ENCODE assay signal across 1 cellular context in the genomic region with DNA sequence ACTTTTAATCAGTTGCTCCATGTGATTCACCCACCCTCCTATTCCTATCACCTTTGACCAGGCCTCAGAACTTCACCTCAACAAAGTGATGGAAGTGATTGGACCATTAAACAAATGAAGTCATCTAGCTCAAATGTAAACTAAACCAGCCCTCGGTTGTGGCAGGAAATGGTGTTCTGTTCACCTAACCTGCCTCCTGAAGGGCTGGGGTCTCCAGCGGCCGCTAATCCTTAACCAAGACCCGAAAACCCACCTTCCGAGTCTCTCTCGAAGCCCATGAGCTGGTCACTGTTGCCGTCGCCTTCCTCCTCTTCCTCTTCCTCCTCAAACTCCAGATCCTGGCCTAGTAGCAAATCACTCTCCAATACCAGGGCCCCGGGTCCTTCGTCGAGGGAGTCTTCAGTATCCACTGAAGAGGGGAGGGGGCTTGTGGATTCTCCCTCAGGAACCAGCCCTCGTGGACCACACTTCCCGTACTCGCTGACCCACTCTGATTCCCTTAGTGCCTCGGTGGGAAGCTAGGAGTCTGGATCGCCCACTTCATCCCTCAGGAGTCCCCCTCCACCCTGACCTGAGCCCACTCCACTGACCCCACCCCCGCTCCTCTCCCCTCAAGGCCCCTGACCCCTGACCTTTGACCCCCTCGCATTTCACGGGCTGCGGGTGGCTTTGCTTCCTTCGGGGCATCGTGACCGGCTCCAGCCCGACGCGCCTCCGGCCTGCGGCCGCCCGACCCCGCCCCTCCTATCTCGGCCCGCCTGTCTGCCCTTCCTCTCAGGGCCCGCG.
TF ChIP-seq lines count a peak whose summit lies in the region.

No MANE protein-coding gene starts in this region.

TF ChIP-seq in HEK293, 187 proteins besides CTCF, POLR2A, EP300 and RAD21 (continued from another document and continues in another):
- TF ChIP-seq, protein P1, sequence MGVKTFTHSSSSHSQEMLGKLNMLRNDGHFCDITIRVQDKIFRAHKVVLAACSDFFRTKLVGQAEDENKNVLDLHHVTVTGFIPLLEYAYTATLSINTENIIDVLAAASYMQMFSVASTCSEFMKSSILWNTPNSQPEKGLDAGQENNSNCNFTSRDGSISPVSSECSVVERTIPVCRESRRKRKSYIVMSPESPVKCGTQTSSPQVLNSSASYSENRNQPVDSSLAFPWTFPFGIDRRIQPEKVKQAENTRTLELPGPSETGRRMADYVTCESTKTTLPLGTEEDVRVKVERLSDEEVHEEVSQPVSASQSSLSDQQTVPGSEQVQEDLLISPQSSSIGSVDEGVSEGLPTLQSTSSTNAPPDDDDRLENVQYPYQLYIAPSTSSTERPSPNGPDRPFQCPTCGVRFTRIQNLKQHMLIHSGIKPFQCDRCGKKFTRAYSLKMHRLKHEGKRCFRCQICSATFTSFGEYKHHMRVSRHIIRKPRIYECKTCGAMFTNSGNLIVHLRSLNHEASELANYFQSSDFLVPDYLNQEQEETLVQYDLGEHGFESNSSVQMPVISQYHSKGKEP (tag by site-specific recombination; IDR thresholded peaks at IDR 0.05) = no peak
- TF ChIP-seq ZNF266 (tag by site-specific recombination; IDR thresholded peaks at IDR 0.05; ENCODE audit: low read depth) = no peak
- TF ChIP-seq ZNF146 (tag by site-specific recombination; IDR thresholded peaks at IDR 0.05) = no peak
- no peak for TF ChIP-seq ZNF791 (tag by site-specific recombination; IDR thresholded peaks at IDR 0.05)
- no peak for TF ChIP-seq ZNF174 (tag by site-specific recombination; IDR thresholded peaks at IDR 0.05)
- TF ChIP-seq ZSCAN23 (tag by site-specific recombination; IDR thresholded peaks at IDR 0.05) = no peak
- no peak for TF ChIP-seq ZNF76 (tag by site-specific recombination; IDR thresholded peaks at IDR 0.05; ENCODE audit: borderline replicate concordance, low read depth)
- TF ChIP-seq HOXD13 (CRISPR knock-in tag; IDR thresholded peaks at IDR 0.05; ENCODE audit: borderline replicate concordance) = no peak
- TF ChIP-seq YY1 (tag by site-specific recombination; IDR thresholded peaks at IDR 0.05) = no peak
- no peak for TF ChIP-seq KLF16 (tag by site-specific recombination; IDR thresholded peaks at IDR 0.05)
- 0 out of 2 replicates have a peak, but pooled peaks have one; percentile 47 for TF ChIP-seq ZFP37 (tag by site-specific recombination; IDR thresholded peaks at IDR 0.05)
- no peak for TF ChIP-seq ZNF19 (tag by site-specific recombination; IDR thresholded peaks at IDR 0.05; ENCODE audit: low read depth)
- no peak for TF ChIP-seq ZNF747 (tag by site-specific recombination; IDR thresholded peaks at IDR 0.05)
- TF ChIP-seq ZBTB17 (tag by site-specific recombination; IDR thresholded peaks at IDR 0.05) = no peak; the same call in 1 of the 2 replicates
- no peak for TF ChIP-seq ZSCAN5A (tag by site-specific recombination; IDR thresholded peaks at IDR 0.05)
- TF ChIP-seq PRDM1 (tag by site-specific recombination; IDR thresholded peaks at IDR 0.05) = no peak
- TF ChIP-seq KLF10 (tag by site-specific recombination; IDR thresholded peaks at IDR 0.05) = no peak
- TF ChIP-seq ZNF843 (tag by site-specific recombination; IDR thresholded peaks at IDR 0.05) = no peak
- TF ChIP-seq ZNF239 (tag by site-specific recombination; IDR thresholded peaks at IDR 0.05) = no peak
- no peak for TF ChIP-seq ZNF449 (tag by site-specific recombination; IDR thresholded peaks at IDR 0.05)
- TF ChIP-seq, protein P2, sequence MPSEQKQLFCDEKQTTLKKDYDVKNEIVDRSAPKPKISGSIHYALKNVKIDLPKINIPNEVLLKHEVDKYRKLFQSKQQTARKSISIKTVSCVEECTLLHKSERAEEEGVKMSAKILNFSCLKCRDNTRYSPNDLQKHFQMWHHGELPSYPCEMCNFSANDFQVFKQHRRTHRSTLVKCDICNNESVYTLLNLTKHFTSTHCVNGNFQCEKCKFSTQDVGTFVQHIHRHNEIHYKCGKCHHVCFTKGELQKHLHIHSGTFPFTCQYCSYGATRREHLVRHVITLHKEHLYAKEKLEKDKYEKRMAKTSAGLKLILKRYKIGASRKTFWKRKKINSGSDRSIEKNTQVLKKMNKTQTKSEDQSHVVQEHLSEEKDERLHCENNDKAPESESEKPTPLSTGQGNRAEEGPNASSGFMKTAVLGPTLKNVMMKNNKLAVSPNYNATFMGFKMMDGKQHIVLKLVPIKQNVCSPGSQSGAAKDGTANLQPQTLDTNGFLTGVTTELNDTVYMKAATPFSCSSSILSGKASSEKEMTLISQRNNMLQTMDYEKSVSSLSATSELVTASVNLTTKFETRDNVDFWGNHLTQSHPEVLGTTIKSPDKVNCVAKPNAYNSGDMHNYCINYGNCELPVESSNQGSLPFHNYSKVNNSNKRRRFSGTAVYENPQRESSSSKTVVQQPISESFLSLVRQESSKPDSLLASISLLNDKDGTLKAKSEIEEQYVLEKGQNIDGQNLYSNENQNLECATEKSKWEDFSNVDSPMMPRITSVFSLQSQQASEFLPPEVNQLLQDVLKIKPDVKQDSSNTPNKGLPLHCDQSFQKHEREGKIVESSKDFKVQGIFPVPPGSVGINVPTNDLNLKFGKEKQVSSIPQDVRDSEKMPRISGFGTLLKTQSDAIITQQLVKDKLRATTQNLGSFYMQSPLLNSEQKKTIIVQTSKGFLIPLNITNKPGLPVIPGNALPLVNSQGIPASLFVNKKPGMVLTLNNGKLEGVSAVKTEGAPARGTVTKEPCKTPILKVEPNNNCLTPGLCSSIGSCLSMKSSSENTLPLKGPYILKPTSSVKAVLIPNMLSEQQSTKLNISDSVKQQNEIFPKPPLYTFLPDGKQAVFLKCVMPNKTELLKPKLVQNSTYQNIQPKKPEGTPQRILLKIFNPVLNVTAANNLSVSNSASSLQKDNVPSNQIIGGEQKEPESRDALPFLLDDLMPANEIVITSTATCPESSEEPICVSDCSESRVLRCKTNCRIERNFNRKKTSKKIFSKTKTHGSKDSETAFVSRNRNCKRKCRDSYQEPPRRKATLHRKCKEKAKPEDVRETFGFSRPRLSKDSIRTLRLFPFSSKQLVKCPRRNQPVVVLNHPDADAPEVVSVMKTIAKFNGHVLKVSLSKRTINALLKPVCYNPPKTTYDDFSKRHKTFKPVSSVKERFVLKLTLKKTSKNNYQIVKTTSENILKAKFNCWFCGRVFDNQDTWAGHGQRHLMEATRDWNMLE (tag by site-specific recombination; conservative IDR thresholded peaks at IDR 0.05; ENCODE audit: low read depth) = no peak
- no peak for TF ChIP-seq ZNF560 (tag by site-specific recombination; IDR thresholded peaks at IDR 0.05; ENCODE audit: borderline replicate concordance)
- TF ChIP-seq, protein P3, sequence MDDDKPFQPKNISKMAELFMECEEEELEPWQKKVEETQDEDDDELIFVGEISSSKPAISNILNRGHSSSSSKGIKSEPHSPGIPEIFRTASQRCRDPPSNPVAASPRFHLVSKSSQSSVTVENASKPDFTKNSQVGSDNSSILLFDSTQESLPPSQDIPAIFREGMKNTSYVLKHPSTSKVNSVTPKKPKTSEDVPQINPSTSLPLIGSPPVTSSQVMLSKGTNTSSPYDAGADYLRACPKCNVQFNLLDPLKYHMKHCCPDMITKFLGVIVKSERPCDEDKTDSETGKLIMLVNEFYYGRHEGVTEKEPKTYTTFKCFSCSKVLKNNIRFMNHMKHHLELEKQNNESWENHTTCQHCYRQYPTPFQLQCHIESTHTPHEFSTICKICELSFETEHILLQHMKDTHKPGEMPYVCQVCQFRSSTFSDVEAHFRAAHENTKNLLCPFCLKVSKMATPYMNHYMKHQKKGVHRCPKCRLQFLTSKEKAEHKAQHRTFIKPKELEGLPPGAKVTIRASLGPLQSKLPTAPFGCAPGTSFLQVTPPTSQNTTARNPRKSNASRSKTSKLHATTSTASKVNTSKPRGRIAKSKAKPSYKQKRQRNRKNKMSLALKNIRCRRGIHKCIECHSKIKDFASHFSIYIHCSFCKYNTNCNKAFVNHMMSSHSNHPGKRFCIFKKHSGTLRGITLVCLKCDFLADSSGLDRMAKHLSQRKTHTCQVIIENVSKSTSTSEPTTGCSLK (tag by site-specific recombination; IDR thresholded peaks at IDR 0.05) = no peak
- no peak for TF ChIP-seq ZNF664 (tag by site-specific recombination; IDR thresholded peaks at IDR 0.05)
- no peak for TF ChIP-seq ZNF292 (tag by site-specific recombination; IDR thresholded peaks at IDR 0.05; ENCODE audit: borderline replicate concordance, low read depth)
- no peak for TF ChIP-seq ZNF184 (tag by site-specific recombination; IDR thresholded peaks at IDR 0.05)
- TF ChIP-seq, protein P4, sequence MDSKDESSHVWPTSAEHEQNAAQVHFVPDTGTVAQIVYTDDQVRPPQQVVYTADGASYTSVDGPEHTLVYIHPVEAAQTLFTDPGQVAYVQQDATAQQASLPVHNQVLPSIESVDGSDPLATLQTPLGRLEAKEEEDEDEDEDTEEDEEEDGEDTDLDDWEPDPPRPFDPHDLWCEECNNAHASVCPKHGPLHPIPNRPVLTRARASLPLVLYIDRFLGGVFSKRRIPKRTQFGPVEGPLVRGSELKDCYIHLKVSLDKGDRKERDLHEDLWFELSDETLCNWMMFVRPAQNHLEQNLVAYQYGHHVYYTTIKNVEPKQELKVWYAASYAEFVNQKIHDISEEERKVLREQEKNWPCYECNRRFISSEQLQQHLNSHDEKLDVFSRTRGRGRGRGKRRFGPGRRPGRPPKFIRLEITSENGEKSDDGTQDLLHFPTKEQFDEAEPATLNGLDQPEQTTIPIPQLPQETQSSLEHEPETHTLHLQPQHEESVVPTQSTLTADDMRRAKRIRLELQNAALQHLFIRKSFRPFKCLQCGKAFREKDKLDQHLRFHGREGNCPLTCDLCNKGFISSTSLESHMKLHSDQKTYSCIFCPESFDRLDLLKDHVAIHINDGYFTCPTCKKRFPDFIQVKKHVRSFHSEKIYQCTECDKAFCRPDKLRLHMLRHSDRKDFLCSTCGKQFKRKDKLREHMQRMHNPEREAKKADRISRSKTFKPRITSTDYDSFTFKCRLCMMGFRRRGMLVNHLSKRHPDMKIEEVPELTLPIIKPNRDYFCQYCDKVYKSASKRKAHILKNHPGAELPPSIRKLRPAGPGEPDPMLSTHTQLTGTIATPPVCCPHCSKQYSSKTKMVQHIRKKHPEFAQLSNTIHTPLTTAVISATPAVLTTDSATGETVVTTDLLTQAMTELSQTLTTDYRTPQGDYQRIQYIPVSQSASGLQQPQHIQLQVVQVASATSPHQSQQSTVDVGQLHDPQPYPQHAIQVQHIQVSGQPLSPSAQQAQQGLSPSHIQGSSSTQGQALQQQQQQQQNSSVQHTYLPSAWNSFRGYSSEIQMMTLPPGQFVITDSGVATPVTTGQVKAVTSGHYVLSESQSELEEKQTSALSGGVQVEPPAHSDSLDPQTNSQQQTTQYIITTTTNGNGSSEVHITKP (tag by site-specific recombination; IDR thresholded peaks at IDR 0.05) = no peak
- peak; percentile 78 for TF ChIP-seq ZNF600 (tag by site-specific recombination; IDR thresholded peaks at IDR 0.05)
- no peak for TF ChIP-seq INSM2 (tag by site-specific recombination; IDR thresholded peaks at IDR 0.05)
- no peak for TF ChIP-seq ZNF555 (tag by site-specific recombination; conservative IDR thresholded peaks at IDR 0.05)
- TF ChIP-seq ZNF157 (tag by site-specific recombination; IDR thresholded peaks at IDR 0.05) = no peak
- no peak for TF ChIP-seq ZNF311 (tag by site-specific recombination; IDR thresholded peaks at IDR 0.05; ENCODE audit: borderline replicate concordance)
- TF ChIP-seq GLI4 (tag by site-specific recombination; IDR thresholded peaks at IDR 0.05) = no peak
- no peak for TF ChIP-seq ZNF48 (tag by site-specific recombination; IDR thresholded peaks at IDR 0.05)
- no peak for TF ChIP-seq ZNF211 (tag by site-specific recombination; IDR thresholded peaks at IDR 0.05; ENCODE audit: low read depth)
- no peak for TF ChIP-seq ZNF473 (tag by site-specific recombination; IDR thresholded peaks at IDR 0.05)
- no peak for TF ChIP-seq ZNF404 (tag by site-specific recombination; IDR thresholded peaks at IDR 0.05)
- no peak for TF ChIP-seq ZSCAN18 (tag by site-specific recombination; IDR thresholded peaks at IDR 0.05)
- no peak for TF ChIP-seq ZFP3 (tag by site-specific recombination; IDR thresholded peaks at IDR 0.05; ENCODE audit: low read depth)
